ENCODE assay signal across 28 cellular contexts in the genomic region with DNA sequence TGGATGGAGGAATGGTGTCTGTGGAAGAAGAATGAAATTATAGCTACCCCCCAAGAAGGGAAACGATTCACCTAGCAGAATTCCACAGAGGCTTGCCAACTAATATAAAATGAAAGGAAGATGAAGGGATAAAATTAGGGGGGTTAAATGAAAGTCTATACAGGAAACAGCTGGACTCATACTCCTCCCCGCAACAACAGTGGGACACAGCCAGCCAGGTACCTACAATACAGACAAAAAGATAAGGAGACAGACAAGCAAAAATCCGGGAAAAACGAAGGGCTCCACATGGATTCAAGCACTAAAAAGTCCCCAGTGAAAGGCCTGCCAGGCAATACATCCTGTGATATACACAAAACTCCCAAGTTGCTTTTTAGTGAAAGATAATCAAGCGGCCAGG. TPM values are rescaled to one million over a fixed set of nuclear protein-coding genes. Genes with fewer than 3 reads are reported as not detected.
"Had no signal": no experiment of that assay in that cellular context is flagged by ENCODE, and none has a peak within 500 bp of the region (broad histone marks: within the 10 kb centered on the region; RNA-seq: fewer than 3 reads in every experiment).

No MANE protein-coding gene starts in this region.

- H3K27me3 Mint-ChIP-seq: memory B cell; naive thymus-derived CD8-positive, alpha-beta T cell; stimulated activated naive CD8-positive, alpha-beta T cell treated with anti-CD3 and anti-CD28 coated beads, Interleukin-15, amount 100 ng/mL, for 72 hours had no signal

- FAIRE-seq: pancreas had no signal

- DNase-seq: islet precursor cell; left ventricle myocardium inferior; naive thymus-derived CD8-positive, alpha-beta T cell; nucleus accumbens; pancreas; retina; right cardiac atrium; stimulated activated CD4-positive, alpha-beta T cell treated with anti-CD3 and anti-CD28 coated beads, Interleukin-12 subunit alpha, Interleukin-12 subunit beta, amount 100 ng/mL, for 4 hours; stimulated activated CD4-positive, alpha-beta T cell treated with anti-CD3 and anti-CD28 coated beads, Interleukin-15, amount 100 ng/mL, for 24 hours; stimulated activated CD4-positive, alpha-beta T cell treated with anti-CD3 and anti-CD28 coated beads, Interleukin-2, amount 100 ng/mL, for 24 hours; stimulated activated CD4-positive, alpha-beta T cell treated with anti-CD3 and anti-CD28 coated beads, Interleukin-4, amount 100 ng/mL, for 1 hour; stimulated activated naive CD4-positive, alpha-beta T cell; stimulated activated naive CD8-positive, alpha-beta T cell treated with anti-CD3 and anti-CD28 coated beads, Interleukin-15, amount 100 ng/mL, for 72 hours; substantia nigra; transverse colon; upper lobe of left lung had no signal

- H3K9me3 Mint-ChIP-seq: naive thymus-derived CD8-positive, alpha-beta T cell had no signal

- H3K27ac Mint-ChIP-seq: memory B cell had no signal

- H3K36me3 ChIP-seq: left ventricle myocardium inferior, pancreas, prostate gland, vagina had no signal

- ATAC-seq: naive thymus-derived CD8-positive, alpha-beta T cell; pancreas; right cardiac atrium; sciatic nerve; stimulated activated naive CD8-positive, alpha-beta T cell treated with anti-CD3 and anti-CD28 coated beads, Interleukin-15, amount 100 ng/mL, for 72 hours had no signal

- H3K9me3 ChIP-seq: left ventricle myocardium inferior, pancreas, prostate gland, transverse colon, upper lobe of left lung, vagina had no signal

- H3K27ac ChIP-seq: left ventricle myocardium inferior, pancreas, prostate gland, skin epidermis, transverse colon, upper lobe of left lung, vagina had no signal

- H3K4me1 ChIP-seq: left ventricle myocardium inferior, prostate gland, transverse colon, vagina had no signal

- H3K27me3 ChIP-seq: pancreas, transverse colon, upper lobe of left lung, vagina had no signal

- H3K4me3 ChIP-seq: left ventricle myocardium inferior, lung, pancreas, prostate gland, skin epidermis, transverse colon, upper lobe of left lung, vagina had no signal

- H3K4me1 Mint-ChIP-seq: neural crest cell had no signal

- H3K4me3 Mint-ChIP-seq: memory B cell; neural crest cell; stimulated activated naive CD8-positive, alpha-beta T cell treated with anti-CD3 and anti-CD28 coated beads, Interleukin-15, amount 100 ng/mL, for 72 hours had no signal

RNA-seq across cellular contexts. Expression of gene CACNG1, which starts 47.9 kb away (rescaled TPM):
- total RNA-seq: kidney epithelial cell; left ventricle myocardium inferior; lower leg skin; lung; mucosa of gallbladder; naive thymus-derived CD8-positive, alpha-beta T cell; osteoblast; pancreas; right cardiac atrium; sciatic nerve; transverse colon; vagina had no signal
- polyA plus RNA-seq: naive thymus-derived CD8-positive, alpha-beta T cell; right cardiac atrium; urinary bladder had no signal
